8 cellular contexts compared by ENCODE assay signal in the genomic region with DNA sequence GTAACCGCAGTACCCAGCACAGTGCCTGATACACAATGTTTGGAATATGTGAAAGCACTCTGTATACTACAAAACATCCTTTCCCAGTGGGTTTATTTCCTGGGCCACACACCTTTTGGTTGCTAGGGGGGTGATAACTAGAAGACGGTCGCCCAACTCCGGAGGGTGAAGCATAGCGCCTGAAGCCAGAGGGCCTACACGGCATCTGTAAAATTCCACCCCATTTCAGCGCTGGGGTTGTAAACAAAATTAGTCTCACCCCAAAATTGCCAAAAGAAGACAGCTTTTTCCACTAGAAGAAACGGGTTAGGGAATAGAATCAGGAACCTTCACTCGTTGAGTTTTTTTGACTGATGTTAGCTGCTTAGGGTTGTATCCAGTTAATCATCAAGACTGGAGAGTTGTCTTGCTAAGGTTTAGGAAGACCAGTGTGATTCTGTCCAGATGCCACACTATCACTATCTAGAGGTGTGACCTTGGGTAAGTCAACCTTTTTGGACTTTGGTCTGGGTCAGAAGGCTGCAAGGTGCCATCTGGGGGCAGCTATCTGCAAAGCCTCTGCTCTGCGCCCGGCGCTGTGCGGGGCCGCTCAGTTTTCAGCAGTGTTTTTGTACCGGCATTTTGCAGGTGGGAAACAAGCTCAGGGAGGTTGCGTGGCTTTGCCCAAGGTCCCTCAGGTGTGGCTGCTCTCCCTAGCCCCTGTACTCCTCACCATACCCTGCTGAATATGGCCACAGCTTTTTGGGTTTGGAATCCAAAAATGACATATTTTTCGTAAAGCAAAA. TPM values are rescaled to one million over a fixed set of nuclear protein-coding genes. Genes with fewer than 3 reads are reported as not detected.
A peak's percentile ranks its signal among the peaks of the same experiment; 100 is the strongest.
DNase-seq lines count a peak whose midpoint lies in the region; ATAC-seq and TF ChIP-seq lines count a peak whose summit lies in the region.

No MANE protein-coding gene starts in this region.

- H3K79me1 ChIP-seq in mesendoderm (ENCODE audit: low read length) = peaks cover 7% of the 10 kb centered on the region

- ATAC-seq in upper lobe of left lung (ENCODE audit: low FRiP score in 2 of 2) = no peak
- ATAC-seq in GM19035 (IDR thresholded peaks at IDR 0.05; ENCODE audit: unreplicated experiment) = no peak

- H3K4me3 Mint-ChIP-seq in activated naive CD4-positive, alpha-beta T cell treated with anti-CD3 and anti-CD28 coated beads, Interleukin-2, amount 10 ng/mL, durations not matched to agents 7 days and 5 days = peak overlapping the region; percentile 88
- H3K4me3 Mint-ChIP-seq in brain = peak overlapping the region; percentile 92 to 97 (median 93)

- H4K8ac ChIP-seq in mesendoderm (ENCODE audit: low read depth, low read length) = no peak overlapping the region

- H3K27ac Mint-ChIP-seq in activated naive CD4-positive, alpha-beta T cell treated with anti-CD3 and anti-CD28 coated beads, Interleukin-2, amount 10 ng/mL, durations not matched to agents 7 days and 5 days = peak overlapping the region; percentile 92
- peak overlapping the region in 4 of 5 experiments; percentile 97 to 99 (median 98) for H3K27ac Mint-ChIP-seq in brain

- H3K27me3 Mint-ChIP-seq in activated naive CD4-positive, alpha-beta T cell treated with anti-CD3 and anti-CD28 coated beads, Interleukin-2, amount 10 ng/mL, durations not matched to agents 7 days and 5 days = peaks cover 9% of the 10 kb centered on the region
- H3K27me3 Mint-ChIP-seq in brain = peaks cover 16% of the 10 kb centered on the region

- no CpG with 5 or more reads among the region's 17 CpGs for WGBS in mesendoderm (ENCODE audit: extremely low coverage, insufficient coverage, low lambda C conversion rate)
- 91 to 96% methylated on average over 12 to 17 of the region's 17 CpGs for WGBS in upper lobe of left lung, 2 donors

- DNase-seq in activated naive CD4-positive, alpha-beta T cell treated with anti-CD3 and anti-CD28 coated beads, Interleukin-2, amount 10 ng/mL, durations not matched to agents 7 days and 5 days = no peak
- DNase-seq in activated naive CD4-positive, alpha-beta T cell treated with anti-CD3 and anti-CD28 coated beads, Interleukin-2, amount 50 U/mL, for 16 hours = no peak
- DNase-seq in mesendoderm = no peak
- no peak for DNase-seq in upper lobe of left lung
- no peak for DNase-seq in GM03348 (ENCODE audit: low spot score)
- no peak for DNase-seq in NCI-H146 (lab: John Stamatoyannopoulos, UW)

- H3K4me2 ChIP-seq in mesendoderm (ENCODE audit: low read length) = peak overlapping the region; percentile 99

- TF ChIP-seq CTCF in brain (conservative IDR thresholded peaks at IDR 0.05) (no peak), upper lobe of left lung (IDR thresholded peaks at IDR 0.05) (no peak)

- H3K4me3 ChIP-seq in mesendoderm (ENCODE audit: low read length) (no peak overlapping the region), upper lobe of left lung (peak overlapping the region in 3 of 4 donors; percentile 80 to 93 (median 81))

- peak overlapping the region; percentile 86 for H3K9ac ChIP-seq in mesendoderm (ENCODE audit: low read length)

- no peak for TF ChIP-seq EP300 in upper lobe of left lung (IDR thresholded peaks at IDR 0.05)

- CTCF ChIA-PET in activated naive CD4-positive, alpha-beta T cell treated with anti-CD3 and anti-CD28 coated beads, Interleukin-2, amount 10 ng/mL, durations not matched to agents 7 days and 5 days (lab: Charles Lee) = interaction anchor here (1.0 to 4.7 kb wide), 5 partner anchors 7 to 198 kb away, joined by 3 to 24 read pairs (median 3); no protein-coding TSS in a partner anchor

- no peak overlapping the region for H2BK5ac ChIP-seq in mesendoderm (ENCODE audit: low read length)

- no peak overlapping the region for H3K23ac ChIP-seq in mesendoderm (ENCODE audit: low read length)

- H3K9me3 ChIP-seq in upper lobe of left lung = no peaks in the 10 kb centered on the region

- TF ChIP-seq POLR2A in upper lobe of left lung (IDR thresholded peaks at IDR 0.05) = no peak

- H3K27me3 ChIP-seq in mesendoderm (ENCODE audit: insufficient read depth, low read length, poor library complexity) (no peaks in the 10 kb centered on the region), upper lobe of left lung (no peaks in the 10 kb centered on the region)

- no peak overlapping the region for H3K4ac ChIP-seq in mesendoderm (ENCODE audit: low read depth, low read length)

- H2BK15ac ChIP-seq in mesendoderm (replicated peaks; ENCODE audit: low read depth) = no peak overlapping the region

- H3K4me1 ChIP-seq in mesendoderm (ENCODE audit: control insufficient read depth, low read depth, low read length) = peaks cover 2% of the 10 kb centered on the region
- H3K4me1 ChIP-seq in upper lobe of left lung = peaks cover 25 to 48% (median 29%) of the 10 kb centered on the region in 4 donors

- H3K36me3 Mint-ChIP-seq in activated naive CD4-positive, alpha-beta T cell treated with anti-CD3 and anti-CD28 coated beads, Interleukin-2, amount 10 ng/mL, durations not matched to agents 7 days and 5 days = peaks cover 4% of the 10 kb centered on the region
- H3K36me3 Mint-ChIP-seq in brain = no peaks in the 10 kb centered on the region

- peaks cover 2% of the 10 kb centered on the region for H3K79me2 ChIP-seq in mesendoderm (ENCODE audit: control insufficient read depth, insufficient read depth, low read length)

- H3K18ac ChIP-seq in mesendoderm (ENCODE audit: low read length) = no peak overlapping the region

- H3K56ac ChIP-seq in mesendoderm (ENCODE audit: low read length) = peak overlapping the region; percentile 91

- H2BK120ac ChIP-seq in mesendoderm (ENCODE audit: low read depth, low read length) = no peak overlapping the region

- H3K36me3 ChIP-seq in mesendoderm (ENCODE audit: control insufficient read depth, insufficient read depth, low read length) = no peaks in the 10 kb centered on the region
- peaks cover 0 to 3% (median under 1%) of the 10 kb centered on the region in 4 donors for H3K36me3 ChIP-seq in upper lobe of left lung

- no peaks in the 10 kb centered on the region for H3K9me3 Mint-ChIP-seq in activated naive CD4-positive, alpha-beta T cell treated with anti-CD3 and anti-CD28 coated beads, Interleukin-2, amount 10 ng/mL, durations not matched to agents 7 days and 5 days
- H3K9me3 Mint-ChIP-seq in brain = peaks cover 0 to 5% (median 0%) of the 10 kb centered on the region in 5 experiments

- H2AK5ac ChIP-seq in mesendoderm (ENCODE audit: low read length) = no peak overlapping the region

- H3K27ac ChIP-seq in mesendoderm (ENCODE audit: low read depth, low read length) (no peak overlapping the region), upper lobe of left lung (peak overlapping the region; percentile 91 to 98 (median 94))

- peaks cover 62% of the 10 kb centered on the region for H3K4me1 Mint-ChIP-seq in activated naive CD4-positive, alpha-beta T cell treated with anti-CD3 and anti-CD28 coated beads, Interleukin-2, amount 10 ng/mL, durations not matched to agents 7 days and 5 days
- H3K4me1 Mint-ChIP-seq in brain = peaks cover 66% of the 10 kb centered on the region

- no peak overlapping the region for H4K5ac ChIP-seq in mesendoderm (ENCODE audit: low read length)

RNA-seq across cellular contexts. Expression of a gene that starts 1.3 kb away (rescaled TPM):
- 8.7 TPM for polyA plus RNA-seq in brain (ENCODE audit: insufficient read depth, low read depth, low replicate concordance)
- 5.3 TPM for polyA plus RNA-seq in mesendoderm (2013, experiment 1 of 2)
- polyA plus RNA-seq in mesendoderm (2013, experiment 2 of 2) = 5.9 TPM
- total RNA-seq in upper lobe of left lung = 10 to 100 TPM in 4 of 6 donors, 1 to 10 TPM in 2; 8.7 to 37.7 (median 14.1) TPM

RNA-seq across cellular contexts. Expression of a gene that starts 15.9 kb away (rescaled TPM):
- 7.6 TPM for polyA plus RNA-seq in brain (ENCODE audit: insufficient read depth, low read depth, low replicate concordance)
- 3.2 TPM for polyA plus RNA-seq in mesendoderm (2013, experiment 1 of 2)
- 2.7 TPM for polyA plus RNA-seq in mesendoderm (2013, experiment 2 of 2)
- total RNA-seq in upper lobe of left lung = 10 to 100 TPM in 5 of 6 donors, 1 to 10 TPM in 1; 8.8 to 66.0 (median 29.4) TPM

RNA-seq across cellular contexts. Expression of a gene that starts 41.8 kb away (rescaled TPM):
- 41.0 TPM for polyA plus RNA-seq in brain (ENCODE audit: insufficient read depth, low read depth, low replicate concordance)
- 35.2 TPM for polyA plus RNA-seq in mesendoderm (2013, experiment 1 of 2)
- 34.8 TPM for polyA plus RNA-seq in mesendoderm (2013, experiment 2 of 2)
- total RNA-seq in upper lobe of left lung = 10 to 100 TPM; 13.6 to 37.7 (median 31.1) TPM

RNA-seq across cellular contexts. Expression of a gene that starts 41.9 kb away (rescaled TPM):
- 14.8 TPM for polyA plus RNA-seq in brain (ENCODE audit: insufficient read depth, low read depth, low replicate concordance)
- polyA plus RNA-seq in mesendoderm (2013, experiment 1 of 2) = 4.2 TPM
- polyA plus RNA-seq in mesendoderm (2013, experiment 2 of 2) = 4.9 TPM
- 10 to 100 TPM; 16.3 to 71.2 (median 24.6) TPM for total RNA-seq in upper lobe of left lung
